In genomic region chr20:33267691-33268090, GRCh38 we compare ENCODE assay signal across 18 cellular contexts. TPM values are rescaled to one million over a fixed set of nuclear protein-coding genes. Genes with fewer than 3 reads are reported as not detected.
"Had no signal": no experiment of that assay in that cellular context is flagged by ENCODE, and none has a peak within 500 bp of the region (broad histone marks: within the 10 kb centered on the region; RNA-seq: fewer than 3 reads in every experiment).

No MANE protein-coding gene starts in this region.

- DNase-seq: activated CD8-positive, alpha-beta T cell treated with anti-CD3 and anti-CD28 coated beads for 36 hours; activated naive CD4-positive, alpha-beta T cell treated with anti-CD3 and anti-CD28 coated beads for 36 hours; colonic mucosa; effector CD4-positive, alpha-beta T cell; heart left ventricle; mesendoderm; retina; stimulated activated CD4-positive, alpha-beta T cell treated with anti-CD3 and anti-CD28 coated beads, Interleukin-4, amount 100 ng/mL, for 1 hour; stomach; T-helper 9 cell had no signal

- H3K27me3 ChIP-seq: colonic mucosa had no signal

- H3K36me3 ChIP-seq: cardiac muscle cell, colonic mucosa, heart left ventricle, stomach, thoracic aorta had no signal

- H3K4me3 ChIP-seq: cardiac muscle cell, colonic mucosa, heart left ventricle, stomach, thoracic aorta had no signal

- H3K27ac Mint-ChIP-seq: activated CD8-positive, alpha-beta T cell treated with anti-CD3 and anti-CD28 coated beads for 36 hours; activated naive CD4-positive, alpha-beta T cell treated with anti-CD3 and anti-CD28 coated beads for 36 hours; activated T-helper 17 cell treated with anti-CD3 and anti-CD28 coated beads, Interleukin-2, amount 50 U/mL, for 72 hours had no signal

- H3K4me3 Mint-ChIP-seq: activated CD8-positive, alpha-beta T cell treated with anti-CD3 and anti-CD28 coated beads for 36 hours; activated naive CD4-positive, alpha-beta T cell treated with anti-CD3 and anti-CD28 coated beads for 36 hours; activated T-helper 17 cell treated with anti-CD3 and anti-CD28 coated beads, Interleukin-2, amount 50 U/mL, for 72 hours had no signal

- ATAC-seq: activated CD8-positive, alpha-beta T cell treated with anti-CD3 and anti-CD28 coated beads for 36 hours; activated T-helper 17 cell treated with anti-CD3 and anti-CD28 coated beads, Interleukin-2, amount 50 U/mL, for 72 hours had no signal

- H3K4me1 Mint-ChIP-seq: activated T-helper 17 cell treated with anti-CD3 and anti-CD28 coated beads, Interleukin-2, amount 50 U/mL, for 72 hours had no signal

- H3K27ac ChIP-seq: cardiac muscle cell, colonic mucosa, heart left ventricle, thoracic aorta, VCaP had no signal

- H3K9me3 Mint-ChIP-seq: activated CD8-positive, alpha-beta T cell treated with anti-CD3 and anti-CD28 coated beads for 36 hours; activated naive CD4-positive, alpha-beta T cell treated with anti-CD3 and anti-CD28 coated beads for 36 hours; activated T-helper 17 cell treated with anti-CD3 and anti-CD28 coated beads, Interleukin-2, amount 50 U/mL, for 72 hours had no signal

- H3K4me1 ChIP-seq: colonic mucosa had no signal

- H3K9me3 ChIP-seq: colonic mucosa, heart left ventricle, stomach, thoracic aorta had no signal

RNA-seq across cellular contexts. Expression of gene BPIFB1, which starts 15.3 kb away (rescaled TPM):
- total RNA-seq: activated CD8-positive, alpha-beta T cell treated with anti-CD3 and anti-CD28 coated beads for 36 hours; activated naive CD4-positive, alpha-beta T cell treated with anti-CD3 and anti-CD28 coated beads for 36 hours; activated T-helper 17 cell treated with anti-CD3 and anti-CD28 coated beads, Interleukin-2, amount 50 U/mL, for 72 hours; cardiac muscle cell; fibroblast of lung; frontal cortex; heart left ventricle; thoracic aorta had no signal
- polyA plus RNA-seq: cardiac muscle cell, fibroblast of lung had no signal

RNA-seq across cellular contexts. Expression of gene BPIFA1, which starts 31.9 kb away (rescaled TPM):
- total RNA-seq: activated CD8-positive, alpha-beta T cell treated with anti-CD3 and anti-CD28 coated beads for 36 hours; activated naive CD4-positive, alpha-beta T cell treated with anti-CD3 and anti-CD28 coated beads for 36 hours; activated T-helper 17 cell treated with anti-CD3 and anti-CD28 coated beads, Interleukin-2, amount 50 U/mL, for 72 hours; cardiac muscle cell; colonic mucosa; fibroblast of lung; frontal cortex; heart left ventricle; liver; thoracic aorta had no signal
- polyA plus RNA-seq: adipose tissue, cardiac muscle cell, fibroblast of lung, heart left ventricle, liver, stomach had no signal

RNA-seq across cellular contexts. Expression of gene BPIFA3, which starts 50.5 kb away (rescaled TPM):
- total RNA-seq: activated CD8-positive, alpha-beta T cell treated with anti-CD3 and anti-CD28 coated beads for 36 hours; activated naive CD4-positive, alpha-beta T cell treated with anti-CD3 and anti-CD28 coated beads for 36 hours; activated T-helper 17 cell treated with anti-CD3 and anti-CD28 coated beads, Interleukin-2, amount 50 U/mL, for 72 hours; cardiac muscle cell; colonic mucosa; fibroblast of lung; frontal cortex; heart left ventricle; liver; stomach; thoracic aorta had no signal
- polyA plus RNA-seq: adipose tissue, cardiac muscle cell, fibroblast of lung, heart left ventricle, liver, stomach had no signal
